1 cellular context compared by ENCODE assay signal in genomic region chr3:42960282-42960681, GRCh38.
TF ChIP-seq lines count a peak whose summit lies in the region.

No MANE protein-coding gene starts in this region.

TF ChIP-seq in GM12878, 131 proteins besides CTCF, POLR2A, EP300 and RAD21:
- TF ChIP-seq REST (IDR thresholded peaks at IDR 0.05; ENCODE audit: low read depth, low read length) (peak; percentile 74; the same call in 1 of the 2 replicates), POLR2AphosphoS2 (IDR thresholded peaks at IDR 0.05; ENCODE audit: low read depth, low read length) (no peak), NR2F1 (conservative IDR thresholded peaks at IDR 0.05) (no peak), MTA3 (IDR thresholded peaks at IDR 0.05; ENCODE audit: borderline replicate concordance, low read length) (no peak), NBN (IDR thresholded peaks at IDR 0.05) (no peak)
